15 cellular contexts compared by ENCODE assay signal in the genomic region with DNA sequence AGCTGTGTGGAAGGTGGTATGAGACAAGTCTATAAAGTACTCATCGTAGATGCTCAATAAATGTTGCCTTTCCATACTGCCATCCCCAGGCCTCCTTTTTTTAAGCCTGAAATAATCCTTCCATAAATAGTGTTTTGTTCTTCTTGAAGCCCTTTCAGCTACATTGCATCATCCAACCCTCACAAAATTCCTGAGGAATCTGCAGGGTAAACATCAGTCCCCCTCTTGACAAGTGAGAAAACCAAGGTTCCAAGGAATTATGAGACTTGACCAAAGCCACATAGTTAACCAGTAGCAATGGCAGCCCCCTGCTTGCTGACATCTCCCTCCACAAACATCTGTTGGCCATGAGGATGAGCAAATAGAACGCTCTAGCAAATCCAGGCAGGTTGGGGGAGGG.
DNase-seq lines count a peak whose midpoint lies in the region; ATAC-seq and TF ChIP-seq lines count a peak whose summit lies in the region.
"Had no signal": no experiment of that assay in that cellular context is flagged by ENCODE, and none has a peak within 500 bp of the region (broad histone marks: within the 10 kb centered on the region; RNA-seq: fewer than 3 reads in every experiment).

No MANE protein-coding gene starts in this region.

- no peak overlapping the region for H2BK120ac ChIP-seq in mesendoderm (ENCODE audit: low read depth, low read length)

- TF ChIP-seq CTCF in HEK293 (tag by site-specific recombination; IDR thresholded peaks at IDR 0.05) = no peak

- no peak overlapping the region for H4K5ac ChIP-seq in mesendoderm (ENCODE audit: low read length)

- no peak overlapping the region for H3K4me3 ChIP-seq in HEK293 (ENCODE audit: low read depth, low read length)
- no peak overlapping the region for H3K4me3 ChIP-seq in mesendoderm (ENCODE audit: low read length)
- H3K4me3 ChIP-seq: A549; BLaER1 treated with 17β-estradiol and CSF1 and Interleukin-3, amounts not matched to agents 10 nM and 100 nM; GM23248 had no signal

- no peaks in the 10 kb centered on the region for H3K4me1 ChIP-seq in HEK293 (ENCODE audit: control insufficient read depth, insufficient read depth, low read length)
- H3K4me1 ChIP-seq in mesendoderm (ENCODE audit: control insufficient read depth, low read depth, low read length) = no peaks in the 10 kb centered on the region
- H3K4me1 ChIP-seq: A549 had no signal

- no peak overlapping the region for H4K8ac ChIP-seq in mesendoderm (ENCODE audit: low read depth, low read length)

- no peak overlapping the region for H3K9ac ChIP-seq in mesendoderm (ENCODE audit: low read length)
- H3K9ac ChIP-seq: BLaER1 treated with 17β-estradiol and CSF1 and Interleukin-3, amounts not matched to agents 10 nM and 100 nM; GM23248 had no signal

- H3K79me1 ChIP-seq in mesendoderm (ENCODE audit: low read length) = no peaks in the 10 kb centered on the region

- H3K23ac ChIP-seq in mesendoderm (ENCODE audit: low read length) = no peak overlapping the region

- H3K79me2 ChIP-seq in mesendoderm (ENCODE audit: control insufficient read depth, insufficient read depth, low read length) = no peaks in the 10 kb centered on the region

- no CpG with 5 or more reads among the region's 2 CpGs for WGBS in mesendoderm (ENCODE audit: extremely low coverage, insufficient coverage, low lambda C conversion rate)

- no peak overlapping the region for H2BK15ac ChIP-seq in mesendoderm (replicated peaks; ENCODE audit: low read depth)

- POLR2A ChIA-PET in HEK293 (lab: Yijun Ruan, JAX) = no interaction called here

- H3K4me2 ChIP-seq in mesendoderm (ENCODE audit: low read length) = no peak overlapping the region
- H3K4me2 ChIP-seq: A549; BLaER1 treated with 17β-estradiol and CSF1 and Interleukin-3, amounts not matched to agents 10 nM and 100 nM had no signal

- no peak overlapping the region for H3K4me3 Mint-ChIP-seq in stimulated activated naive CD8-positive, alpha-beta T cell treated with anti-CD3 and anti-CD28 coated beads, Interleukin-15, amount 100 ng/mL, for 72 hours
- H3K4me3 Mint-ChIP-seq: CD4-positive, CD25-positive, alpha-beta regulatory T cell; H9 had no signal

- no peaks in the 10 kb centered on the region for H3K27me3 ChIP-seq in mesendoderm (ENCODE audit: insufficient read depth, low read length, poor library complexity)
- H3K27me3 ChIP-seq: BLaER1 treated with 17β-estradiol and CSF1 and Interleukin-3, amounts not matched to agents 10 nM and 100 nM had no signal

- no peaks in the 10 kb centered on the region for H3K4me1 Mint-ChIP-seq in stimulated activated naive CD8-positive, alpha-beta T cell treated with anti-CD3 and anti-CD28 coated beads, Interleukin-15, amount 100 ng/mL, for 72 hours
- H3K4me1 Mint-ChIP-seq: CD4-positive, CD25-positive, alpha-beta regulatory T cell had no signal

- H2BK5ac ChIP-seq in mesendoderm (ENCODE audit: low read length) = no peak overlapping the region

- H3K9me3 ChIP-seq in HEK293 (ENCODE audit: control insufficient read depth, insufficient read depth, low read depth, low read length) = no peaks in the 10 kb centered on the region
- H3K9me3 ChIP-seq: A549; BLaER1 treated with 17β-estradiol and CSF1 and Interleukin-3, amounts not matched to agents 10 nM and 100 nM had no signal

- H3K27ac ChIP-seq in HEK293 (ENCODE audit: extremely low read depth, low read depth, low read length) (no peak overlapping the region), mesendoderm (ENCODE audit: low read depth, low read length) (no peak overlapping the region)
- H3K27ac ChIP-seq: A549; BLaER1 treated with 17β-estradiol and CSF1 and Interleukin-3, amounts not matched to agents 10 nM and 100 nM; GM23248 had no signal

- no peak overlapping the region for H3K18ac ChIP-seq in mesendoderm (ENCODE audit: low read length)

- H3K27me3 Mint-ChIP-seq in stimulated activated naive CD8-positive, alpha-beta T cell treated with anti-CD3 and anti-CD28 coated beads, Interleukin-15, amount 100 ng/mL, for 72 hours = peaks cover 46% of the 10 kb centered on the region

- H2AK5ac ChIP-seq in mesendoderm (ENCODE audit: low read length) = no peak overlapping the region

- CTCF ChIA-PET in HEK293 (lab: Yijun Ruan, JAX) = interaction anchor here (1.3 kb wide), 1 partner anchor 32 kb away, joined by 3 read pairs; no protein-coding TSS in a partner anchor

- DNase-seq in SK-MEL-5 (ENCODE audit: low read depth, low spot score) = peak; percentile 4
- peak; percentile 32 for DNase-seq in dedifferentiated amniotic fluid mesenchymal stem cell (ENCODE audit: extremely low spot score)
- peak; percentile 37 for DNase-seq in mesendoderm
- DNase-seq in stimulated activated naive CD8-positive, alpha-beta T cell treated with anti-CD3 and anti-CD28 coated beads, Interleukin-15, amount 100 ng/mL, for 72 hours = no peak
- no peak for DNase-seq in NAMALWA (ENCODE audit: low spot score)
- DNase-seq: CD4-positive, CD25-positive, alpha-beta regulatory T cell; DMS53; GM23248; H9 had no signal

- H3K36me3 ChIP-seq in HEK293 (ENCODE audit: control insufficient read depth in 2 of 2, insufficient read depth in 1 of 2, low read length in 2 of 2) (no peaks in the 10 kb centered on the region), mesendoderm (ENCODE audit: control insufficient read depth, insufficient read depth, low read length) (no peaks in the 10 kb centered on the region)
- H3K36me3 ChIP-seq: BLaER1 treated with 17β-estradiol and CSF1 and Interleukin-3, amounts not matched to agents 10 nM and 100 nM had no signal

- no peak overlapping the region for H3K27ac Mint-ChIP-seq in stimulated activated naive CD8-positive, alpha-beta T cell treated with anti-CD3 and anti-CD28 coated beads, Interleukin-15, amount 100 ng/mL, for 72 hours
- H3K27ac Mint-ChIP-seq: CD4-positive, CD25-positive, alpha-beta regulatory T cell had no signal

- H3K9me3 Mint-ChIP-seq in stimulated activated naive CD8-positive, alpha-beta T cell treated with anti-CD3 and anti-CD28 coated beads, Interleukin-15, amount 100 ng/mL, for 72 hours = no peaks in the 10 kb centered on the region
- H3K9me3 Mint-ChIP-seq: H9 had no signal

- H3K4ac ChIP-seq in mesendoderm (ENCODE audit: low read depth, low read length) = no peak overlapping the region

- in situ Hi-C loops in SK-MEL-5 (cut with HindIII; ENCODE audit: low pct_unique_long_range_greater_than_20kb, low sequenced_read_pairs) = no loop called here

- no peak overlapping the region for H3K56ac ChIP-seq in mesendoderm (ENCODE audit: low read length)

- no peak for ATAC-seq in stimulated activated naive CD8-positive, alpha-beta T cell treated with anti-CD3 and anti-CD28 coated beads, Interleukin-15, amount 100 ng/mL, for 72 hours
- no peak for ATAC-seq in HG02852 (IDR thresholded peaks at IDR 0.05; ENCODE audit: unreplicated experiment)
- ATAC-seq in HG02571 (IDR thresholded peaks at IDR 0.05; ENCODE audit: unreplicated experiment) = no peak
- ATAC-seq: A549, HepG2 had no signal

TF ChIP-seq in HEK293, 187 proteins besides CTCF, POLR2A, EP300 and RAD21:
- no peak for TF ChIP-seq ZNF76 (tag by site-specific recombination; IDR thresholded peaks at IDR 0.05; ENCODE audit: borderline replicate concordance, low read depth)
- TF ChIP-seq, protein P1, sequence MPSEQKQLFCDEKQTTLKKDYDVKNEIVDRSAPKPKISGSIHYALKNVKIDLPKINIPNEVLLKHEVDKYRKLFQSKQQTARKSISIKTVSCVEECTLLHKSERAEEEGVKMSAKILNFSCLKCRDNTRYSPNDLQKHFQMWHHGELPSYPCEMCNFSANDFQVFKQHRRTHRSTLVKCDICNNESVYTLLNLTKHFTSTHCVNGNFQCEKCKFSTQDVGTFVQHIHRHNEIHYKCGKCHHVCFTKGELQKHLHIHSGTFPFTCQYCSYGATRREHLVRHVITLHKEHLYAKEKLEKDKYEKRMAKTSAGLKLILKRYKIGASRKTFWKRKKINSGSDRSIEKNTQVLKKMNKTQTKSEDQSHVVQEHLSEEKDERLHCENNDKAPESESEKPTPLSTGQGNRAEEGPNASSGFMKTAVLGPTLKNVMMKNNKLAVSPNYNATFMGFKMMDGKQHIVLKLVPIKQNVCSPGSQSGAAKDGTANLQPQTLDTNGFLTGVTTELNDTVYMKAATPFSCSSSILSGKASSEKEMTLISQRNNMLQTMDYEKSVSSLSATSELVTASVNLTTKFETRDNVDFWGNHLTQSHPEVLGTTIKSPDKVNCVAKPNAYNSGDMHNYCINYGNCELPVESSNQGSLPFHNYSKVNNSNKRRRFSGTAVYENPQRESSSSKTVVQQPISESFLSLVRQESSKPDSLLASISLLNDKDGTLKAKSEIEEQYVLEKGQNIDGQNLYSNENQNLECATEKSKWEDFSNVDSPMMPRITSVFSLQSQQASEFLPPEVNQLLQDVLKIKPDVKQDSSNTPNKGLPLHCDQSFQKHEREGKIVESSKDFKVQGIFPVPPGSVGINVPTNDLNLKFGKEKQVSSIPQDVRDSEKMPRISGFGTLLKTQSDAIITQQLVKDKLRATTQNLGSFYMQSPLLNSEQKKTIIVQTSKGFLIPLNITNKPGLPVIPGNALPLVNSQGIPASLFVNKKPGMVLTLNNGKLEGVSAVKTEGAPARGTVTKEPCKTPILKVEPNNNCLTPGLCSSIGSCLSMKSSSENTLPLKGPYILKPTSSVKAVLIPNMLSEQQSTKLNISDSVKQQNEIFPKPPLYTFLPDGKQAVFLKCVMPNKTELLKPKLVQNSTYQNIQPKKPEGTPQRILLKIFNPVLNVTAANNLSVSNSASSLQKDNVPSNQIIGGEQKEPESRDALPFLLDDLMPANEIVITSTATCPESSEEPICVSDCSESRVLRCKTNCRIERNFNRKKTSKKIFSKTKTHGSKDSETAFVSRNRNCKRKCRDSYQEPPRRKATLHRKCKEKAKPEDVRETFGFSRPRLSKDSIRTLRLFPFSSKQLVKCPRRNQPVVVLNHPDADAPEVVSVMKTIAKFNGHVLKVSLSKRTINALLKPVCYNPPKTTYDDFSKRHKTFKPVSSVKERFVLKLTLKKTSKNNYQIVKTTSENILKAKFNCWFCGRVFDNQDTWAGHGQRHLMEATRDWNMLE (tag by site-specific recombination; conservative IDR thresholded peaks at IDR 0.05; ENCODE audit: low read depth) = peak; percentile 23; the same call in 1 of the 2 replicates

Comparison
In these comparisons a context has a peak if more than half of its experiments do, and no peak if none do; other contexts are left out.
1. DNase-seq: peak in SK-MEL-5 (single experiment), dedifferentiated amniotic fluid mesenchymal stem cell (single experiment) and mesendoderm (single experiment); none in stimulated activated naive CD8-positive, alpha-beta T cell treated with anti-CD3 and anti-CD28 coated beads, Interleukin-15, amount 100 ng/mL, for 72 hours (0 of 2) and NAMALWA (single experiment).